29 cellular contexts compared by ENCODE assay signal in the genomic region with DNA sequence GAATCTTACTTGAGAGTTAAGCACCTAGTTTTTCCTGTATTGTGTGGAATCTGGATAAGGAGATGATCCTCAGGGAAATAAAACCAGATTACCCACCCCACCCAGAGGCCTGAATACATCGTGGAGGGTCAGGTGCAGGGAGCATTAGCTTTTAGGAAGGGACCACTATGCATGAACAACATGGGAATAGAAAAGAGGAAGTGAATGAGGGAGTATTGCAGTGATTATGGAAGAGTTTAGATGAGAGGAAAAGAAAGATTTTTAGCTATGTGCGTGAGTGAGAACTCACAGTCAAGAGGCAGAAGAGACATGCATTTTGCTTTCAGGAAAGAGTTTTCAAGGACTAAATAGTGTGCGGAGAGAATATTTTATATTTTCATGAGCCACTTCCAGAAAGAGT.
"Had no signal": no experiment of that assay in that cellular context is flagged by ENCODE, and none has a peak within 500 bp of the region (broad histone marks: within the 10 kb centered on the region; RNA-seq: fewer than 3 reads in every experiment).

No MANE protein-coding gene starts in this region.

- H3K4me3 ChIP-seq: neural progenitor cell, ovary, psoas muscle, right lobe of liver, sigmoid colon, suprapubic skin, testis, tibial artery, transverse colon, upper lobe of right lung, uterus had no signal

- H3K79me2 ChIP-seq: parathyroid adenoma had no signal

- ATAC-seq: natural killer cell; psoas muscle; right cardiac atrium; right lobe of liver; stimulated activated effector memory CD8-positive, alpha-beta T cell treated with anti-CD3 and anti-CD28 coated beads, Interleukin-12 subunit alpha, Interleukin-12 subunit beta, amount 100 ng/mL, for 72 hours; stimulated activated naive B cell treated with anti-CD40 and anti-IgM and Interleukin-4, amounts not matched to agents 10 μg/mL and 1 μg/mL and 100 μg/mL, for 72 hours; stimulated activated naive CD8-positive, alpha-beta T cell treated with anti-CD3 and anti-CD28 coated beads, Interleukin-15, amount 100 ng/mL, for 72 hours; stimulated activated naive CD8-positive, alpha-beta T cell treated with anti-CD3 and anti-CD28 coated beads, Interleukin-15, Interleukin-2, amounts not matched to agents 100 U/mL and 50 U/mL, for 24 hours; upper lobe of right lung had no signal

- H3K36me3 Mint-ChIP-seq: natural killer cell; neural progenitor cell; stimulated activated effector memory CD8-positive, alpha-beta T cell treated with anti-CD3 and anti-CD28 coated beads, Interleukin-12 subunit alpha, Interleukin-12 subunit beta, amount 100 ng/mL, for 72 hours; stimulated activated naive B cell treated with anti-CD40 and anti-IgM and Interleukin-4, amounts not matched to agents 10 μg/mL and 1 μg/mL and 100 μg/mL, for 72 hours; type B pancreatic cell had no signal

- H2AFZ ChIP-seq: neural progenitor cell, parathyroid adenoma had no signal

- FAIRE-seq: small intestine had no signal

- H3K4me3 Mint-ChIP-seq: natural killer cell; nephron; neural progenitor cell; stimulated activated effector memory CD8-positive, alpha-beta T cell treated with anti-CD3 and anti-CD28 coated beads, Interleukin-12 subunit alpha, Interleukin-12 subunit beta, amount 100 ng/mL, for 72 hours; stimulated activated naive B cell treated with anti-CD40 and anti-IgM and Interleukin-4, amounts not matched to agents 10 μg/mL and 1 μg/mL and 100 μg/mL, for 72 hours; stimulated activated naive CD8-positive, alpha-beta T cell treated with anti-CD3 and anti-CD28 coated beads, Interleukin-15, amount 100 ng/mL, for 72 hours; type B pancreatic cell had no signal

- H3K4me1 ChIP-seq: neural progenitor cell, parathyroid adenoma, psoas muscle, right lobe of liver, sigmoid colon, suprapubic skin, testis, tibial artery, transverse colon, upper lobe of right lung, uterus had no signal

- DNase-seq: natural killer cell; occipital lobe; ovary; posterior cingulate gyrus; psoas muscle; right cardiac atrium; right lobe of liver; sigmoid colon; small intestine; stimulated activated CD4-positive, alpha-beta T cell treated with anti-CD3 and anti-CD28 coated beads, Interleukin-15, amount 100 ng/mL, for 24 hours; stimulated activated CD4-positive, alpha-beta T cell treated with anti-CD3 and anti-CD28 coated beads, Interleukin-2, amount 100 ng/mL, for 24 hours; stimulated activated CD4-positive, alpha-beta T cell treated with anti-CD3 and anti-CD28 coated beads, Interleukin-2, amount 100 ng/mL, for 48 hours; stimulated activated CD4-positive, alpha-beta T cell treated with anti-CD3 and anti-CD28 coated beads, Interleukin-4, amount 100 ng/mL, for 24 hours; stimulated activated naive B cell treated with anti-CD40 and anti-IgM and Interleukin-4, amounts not matched to agents 10 μg/mL and 1 μg/mL and 100 μg/mL, for 72 hours; stimulated activated naive CD8-positive, alpha-beta T cell treated with anti-CD3 and anti-CD28 coated beads, Interleukin-15, amount 100 ng/mL, for 72 hours; stimulated activated naive CD8-positive, alpha-beta T cell treated with anti-CD3 and anti-CD28 coated beads, Interleukin-15, Interleukin-2, amounts not matched to agents 100 U/mL and 50 U/mL, for 24 hours; substantia nigra; testis; tibial artery; transverse colon; upper lobe of right lung; uterus had no signal

- H3K27ac ChIP-seq: neural progenitor cell, ovary, parathyroid adenoma, psoas muscle, right lobe of liver, sigmoid colon, suprapubic skin, testis, tibial artery, transverse colon, upper lobe of right lung, uterus had no signal

- H3K27me3 ChIP-seq: neural progenitor cell, ovary, right lobe of liver, sigmoid colon, suprapubic skin, testis, tibial artery, transverse colon, upper lobe of right lung, uterus had no signal

- H3K27ac Mint-ChIP-seq: natural killer cell; nephron; neural progenitor cell; progenitor cell of endocrine pancreas; stimulated activated effector memory CD8-positive, alpha-beta T cell treated with anti-CD3 and anti-CD28 coated beads, Interleukin-12 subunit alpha, Interleukin-12 subunit beta, amount 100 ng/mL, for 72 hours; stimulated activated naive B cell treated with anti-CD40 and anti-IgM and Interleukin-4, amounts not matched to agents 10 μg/mL and 1 μg/mL and 100 μg/mL, for 72 hours; stimulated activated naive CD8-positive, alpha-beta T cell treated with anti-CD3 and anti-CD28 coated beads, Interleukin-15, amount 100 ng/mL, for 72 hours; type B pancreatic cell had no signal

- H3K9ac ChIP-seq: neural progenitor cell, parathyroid adenoma had no signal

- H3K4me1 Mint-ChIP-seq: nephron had no signal

- H3K4me2 ChIP-seq: neural progenitor cell had no signal

- H3K36me3 ChIP-seq: neural progenitor cell, ovary, right lobe of liver, sigmoid colon, suprapubic skin, tibial artery, transverse colon, upper lobe of right lung, uterus had no signal

- H3K9me3 Mint-ChIP-seq: natural killer cell; nephron; stimulated activated effector memory CD8-positive, alpha-beta T cell treated with anti-CD3 and anti-CD28 coated beads, Interleukin-12 subunit alpha, Interleukin-12 subunit beta, amount 100 ng/mL, for 72 hours; stimulated activated naive CD8-positive, alpha-beta T cell treated with anti-CD3 and anti-CD28 coated beads, Interleukin-15, amount 100 ng/mL, for 72 hours; type B pancreatic cell had no signal

- H3K9me3 ChIP-seq: ovary, psoas muscle, right lobe of liver, sigmoid colon, suprapubic skin, testis, tibial artery, transverse colon, upper lobe of right lung, uterus had no signal

- H3K27me3 Mint-ChIP-seq: progenitor cell of endocrine pancreas; stimulated activated naive CD8-positive, alpha-beta T cell treated with anti-CD3 and anti-CD28 coated beads, Interleukin-15, amount 100 ng/mL, for 72 hours; type B pancreatic cell had no signal
